Comparison of ENCODE assay signal across 11 cellular contexts in the genomic region with DNA sequence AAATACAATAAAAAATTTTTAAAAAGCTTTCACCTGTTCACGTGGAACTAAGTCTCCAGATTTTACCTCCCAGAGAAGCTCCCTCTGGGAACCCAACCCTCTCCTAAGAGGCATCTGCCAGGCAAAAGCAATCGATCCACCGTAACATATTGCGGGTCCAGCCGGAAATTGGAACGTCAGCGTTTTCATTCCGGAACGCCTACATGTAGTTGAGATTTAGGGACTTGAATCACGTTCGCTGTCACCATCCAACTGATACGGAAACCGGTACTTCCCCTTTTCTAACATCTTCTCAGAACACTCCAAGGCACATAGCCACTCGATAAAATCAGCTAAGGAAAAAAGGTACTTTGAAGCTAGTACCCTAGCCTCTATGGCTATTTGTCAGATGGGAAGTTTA.
DNase-seq lines count a peak whose midpoint lies in the region; ATAC-seq, FAIRE-seq and TF ChIP-seq lines count a peak whose summit lies in the region.
"Had no signal": no experiment of that assay in that cellular context is flagged by ENCODE, and none has a peak within 500 bp of the region (broad histone marks: within the 10 kb centered on the region; RNA-seq: fewer than 3 reads in every experiment).

No MANE protein-coding gene starts in this region.

- no TSS peak for BruUV-seq in HepG2 (replicated peaks; lab: Mats Ljungman, UMichigan)

- H3K4me3 ChIP-seq in HepG2 (replicated peaks in 1 of 3; ENCODE audit: insufficient read depth in 1 of 3, low read depth in 2 of 3, low read length in 3 of 3) (no peak overlapping the region), right lobe of liver (no peak overlapping the region), colonic mucosa (no peak overlapping the region)

- H3K4me1 ChIP-seq in HepG2 (ENCODE audit: insufficient read depth, low read length) (no peaks in the 10 kb centered on the region), right lobe of liver (no peaks in the 10 kb centered on the region), colonic mucosa (no peaks in the 10 kb centered on the region)

- DNase-seq in HepG2 (ENCODE audit: low spot score) (no peak), right lobe of liver (no peak), activated B cell treated with CpG ODN at 0.5 μM for 24 hours (no peak), germinal center (ENCODE audit: low spot score) (peak; percentile 43), colonic mucosa (no peak)
- DNase-seq in stimulated activated naive CD8-positive, alpha-beta T cell treated with anti-CD3 and anti-CD28 coated beads, Interleukin-15, amount 100 ng/mL, for 72 hours: peak; percentile 45 to 68
- DNase-seq: cortex of kidney, mesenchymal stem cell, NCI-H1417 treated with DMSO at 0.1 percent for 48 hours had no signal

- peaks cover 10% of the 10 kb centered on the region for H3K27me3 Mint-ChIP-seq in activated B cell treated with CpG ODN at 0.5 μM for 24 hours
- peaks cover 19% of the 10 kb centered on the region for H3K27me3 Mint-ChIP-seq in stimulated activated naive CD8-positive, alpha-beta T cell treated with anti-CD3 and anti-CD28 coated beads, Interleukin-15, amount 100 ng/mL, for 72 hours

- ATAC-seq in HepG2 (no peak), right lobe of liver (no peak), activated B cell treated with CpG ODN at 0.5 μM for 24 hours (ENCODE audit: low read depth) (peak; percentile 72), GM18498 (IDR thresholded peaks at IDR 0.05; ENCODE audit: unreplicated experiment) (no peak), GM21447 (IDR thresholded peaks at IDR 0.05; ENCODE audit: unreplicated experiment) (no peak)
- peak; percentile 85 for ATAC-seq in stimulated activated naive CD8-positive, alpha-beta T cell treated with anti-CD3 and anti-CD28 coated beads, Interleukin-15, amount 100 ng/mL, for 72 hours

- no peak for FAIRE-seq in HepG2 (lab: Jason Lieb, UNC)

- no peaks in the 10 kb centered on the region for H3K36me3 Mint-ChIP-seq in activated B cell treated with CpG ODN at 0.5 μM for 24 hours (ENCODE audit: low read depth)

- TF ChIP-seq POLR2A in HepG2 (IDR thresholded peaks at IDR 0.05; ENCODE audit: insufficient read depth in 1 of 2, low read depth in 2 of 2, low read length in 2 of 2) (no peak), right lobe of liver (IDR thresholded peaks at IDR 0.05) (no peak)

- H3K9me3 Mint-ChIP-seq in activated B cell treated with CpG ODN at 0.5 μM for 24 hours: no peaks in the 10 kb centered on the region
- no peaks in the 10 kb centered on the region for H3K9me3 Mint-ChIP-seq in stimulated activated naive CD8-positive, alpha-beta T cell treated with anti-CD3 and anti-CD28 coated beads, Interleukin-15, amount 100 ng/mL, for 72 hours

- H3K9me3 ChIP-seq in HepG2 (ENCODE audit: low read length) (no peaks in the 10 kb centered on the region), right lobe of liver (no peaks in the 10 kb centered on the region), colonic mucosa (no peaks in the 10 kb centered on the region)

- CTCF ChIA-PET in HepG2 (lab: Yijun Ruan, JAX; ENCODE audit: low intra/inter-chr PET ratio, low total read pairs): no interaction called here
- CTCF ChIA-PET in activated B cell treated with CpG ODN at 0.5 μM for 24 hours (lab: Charles Lee): interaction anchor here (0.8 kb wide), 1 partner anchor 70 kb away, joined by 3 read pairs; no protein-coding TSS in a partner anchor

- H3K36me3 ChIP-seq in HepG2 (replicated peaks in 1 of 2; ENCODE audit: control insufficient read depth in 1 of 2, insufficient read depth in 2 of 2, low read length in 2 of 2) (no peaks in the 10 kb centered on the region), right lobe of liver (no peaks in the 10 kb centered on the region), colonic mucosa (no peaks in the 10 kb centered on the region)

- no peaks in the 10 kb centered on the region for H3K79me2 ChIP-seq in HepG2 (ENCODE audit: insufficient read depth, low read length)

- 71% methylated on average over 14 of the region's 14 CpGs for WGBS in HepG2 (ENCODE audit: low lambda C conversion rate)
- WGBS in right lobe of liver (ENCODE audit: insufficient coverage, low coverage, low lambda C conversion rate, missing lambda C conversion rate): 75% methylated on average over 14 of the region's 14 CpGs

- no peak overlapping the region for H3K27ac Mint-ChIP-seq in activated B cell treated with CpG ODN at 0.5 μM for 24 hours
- no peak overlapping the region for H3K27ac Mint-ChIP-seq in stimulated activated naive CD8-positive, alpha-beta T cell treated with anti-CD3 and anti-CD28 coated beads, Interleukin-15, amount 100 ng/mL, for 72 hours

- POLR2A ChIA-PET in HepG2 (lab: Yijun Ruan, JAX) (no interaction called here), activated B cell treated with CpG ODN at 0.5 μM for 24 hours (lab: Charles Lee) (interaction anchor here (0.6 to 0.8 kb wide), 3 partner anchors 70 to 311 kb away, joined by 3 to 5 read pairs (median 3); a partner anchor contains a TSS)

- in situ Hi-C loops in HepG2 (cut with HindIII; ENCODE audit: extremely low pct_ligation_motif_present, low pct_unique_long_range_greater_than_20kb): no loop called here

- H3K9ac ChIP-seq in HepG2 (ENCODE audit: insufficient read depth, low read depth, low read length): no peak overlapping the region
- no peak overlapping the region for H3K9ac ChIP-seq in colonic mucosa (ENCODE audit: low read depth in 2 of 2, low read length in 2 of 2)

- no peak overlapping the region for H2AFZ ChIP-seq in HepG2 (ENCODE audit: low read length)

- TF ChIP-seq RAD21 in HepG2 (CRISPR knock-in tag; IDR thresholded peaks at IDR 0.05): no peak

- no peak for TF ChIP-seq CTCF in HepG2 (CRISPR knock-in tag; IDR thresholded peaks at IDR 0.05)
- TF ChIP-seq CTCF in right lobe of liver (IDR thresholded peaks at IDR 0.05): no peak
- TF ChIP-seq CTCF in activated B cell treated with CpG ODN at 0.5 μM for 24 hours (IDR thresholded peaks at IDR 0.05): no peak
- TF ChIP-seq CTCF in colonic mucosa (IDR thresholded peaks at IDR 0.05): no peak

- no peaks in the 10 kb centered on the region for H4K20me1 ChIP-seq in HepG2 (ENCODE audit: insufficient read depth, low read length)

- no peak for TF ChIP-seq EP300 in HepG2 (IDR thresholded peaks at IDR 0.05; ENCODE audit: low read depth in 2 of 2, low read length in 2 of 2)
- no peak for TF ChIP-seq EP300 in HepG2 (CRISPR knock-in tag; IDR thresholded peaks at IDR 0.05; ENCODE audit: borderline replicate concordance)

- H3K4me3 Mint-ChIP-seq in activated B cell treated with CpG ODN at 0.5 μM for 24 hours: peak overlapping the region; percentile 48
- H3K4me3 Mint-ChIP-seq in stimulated activated naive CD8-positive, alpha-beta T cell treated with anti-CD3 and anti-CD28 coated beads, Interleukin-15, amount 100 ng/mL, for 72 hours: peak overlapping the region in 1 of 2 donors; percentile 48

- no peaks in the 10 kb centered on the region for H3K27me3 ChIP-seq in HepG2 (ENCODE audit: control insufficient read depth in 1 of 2, insufficient read depth in 2 of 2, low read length in 2 of 2)
- H3K27me3 ChIP-seq in right lobe of liver: no peaks in the 10 kb centered on the region
- no peaks in the 10 kb centered on the region for H3K27me3 ChIP-seq in colonic mucosa

- H3K27ac ChIP-seq in HepG2 (ENCODE audit: extremely low read length, insufficient read depth, low read length) (no peak overlapping the region), right lobe of liver (no peak overlapping the region), colonic mucosa (no peak overlapping the region)

- intact Hi-C loops in HepG2 (cut with micrococcal nuclease; ENCODE audit: unreplicated experiment): no loop called here
- intact Hi-C loops in right lobe of liver (cut with DNase I): no loop called here
- intact Hi-C loops in activated B cell treated with CpG ODN at 0.5 μM for 24 hours (cut with micrococcal nuclease): loop anchor here (1.0 kb wide), 1 partner anchor 70 kb away; a partner anchor contains a TSS
- intact Hi-C loops in colonic mucosa (cut with DNase I): no loop called here

- peaks cover 3% of the 10 kb centered on the region for H3K4me1 Mint-ChIP-seq in activated B cell treated with CpG ODN at 0.5 μM for 24 hours
- no peaks in the 10 kb centered on the region for H3K4me1 Mint-ChIP-seq in stimulated activated naive CD8-positive, alpha-beta T cell treated with anti-CD3 and anti-CD28 coated beads, Interleukin-15, amount 100 ng/mL, for 72 hours

- no peak overlapping the region for H3K4me2 ChIP-seq in HepG2 (ENCODE audit: low read depth, low read length)

TF ChIP-seq in HepG2, 621 proteins besides CTCF, POLR2A, EP300 and RAD21 (continues in another document):
- TF ChIP-seq, protein P1, sequence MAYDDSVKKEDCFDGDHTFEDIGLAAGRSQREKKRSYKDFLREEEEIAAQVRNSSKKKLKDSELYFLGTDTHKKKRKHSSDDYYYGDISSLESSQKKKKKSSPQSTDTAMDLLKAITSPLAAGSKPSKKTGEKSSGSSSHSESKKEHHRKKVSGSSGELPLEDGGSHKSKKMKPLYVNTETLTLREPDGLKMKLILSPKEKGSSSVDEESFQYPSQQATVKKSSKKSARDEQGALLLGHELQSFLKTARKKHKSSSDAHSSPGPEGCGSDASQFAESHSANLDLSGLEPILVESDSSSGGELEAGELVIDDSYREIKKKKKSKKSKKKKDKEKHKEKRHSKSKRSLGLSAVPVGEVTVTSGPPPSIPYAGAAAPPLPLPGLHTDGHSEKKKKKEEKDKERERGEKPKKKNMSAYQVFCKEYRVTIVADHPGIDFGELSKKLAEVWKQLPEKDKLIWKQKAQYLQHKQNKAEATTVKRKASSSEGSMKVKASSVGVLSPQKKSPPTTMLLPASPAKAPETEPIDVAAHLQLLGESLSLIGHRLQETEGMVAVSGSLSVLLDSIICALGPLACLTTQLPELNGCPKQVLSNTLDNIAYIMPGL (CRISPR knock-in tag; IDR thresholded peaks at IDR 0.05; ENCODE audit: borderline replicate concordance in 1 of 2, low read depth in 1 of 2): no peak
- TF ChIP-seq MAFK (conservative IDR thresholded peaks at IDR 0.05 in 1 of 2, IDR thresholded peaks at IDR 0.05 in 1 of 2; ENCODE audit: low read length in 2 of 2): peak; percentile 32 to 44; a peak in 2 of 4 replicates
- TF ChIP-seq MAFF (IDR thresholded peaks at IDR 0.05; ENCODE audit: low read depth, low read length): peak; percentile 28; the same call in 1 of the 2 replicates
- TF ChIP-seq, protein P2, sequence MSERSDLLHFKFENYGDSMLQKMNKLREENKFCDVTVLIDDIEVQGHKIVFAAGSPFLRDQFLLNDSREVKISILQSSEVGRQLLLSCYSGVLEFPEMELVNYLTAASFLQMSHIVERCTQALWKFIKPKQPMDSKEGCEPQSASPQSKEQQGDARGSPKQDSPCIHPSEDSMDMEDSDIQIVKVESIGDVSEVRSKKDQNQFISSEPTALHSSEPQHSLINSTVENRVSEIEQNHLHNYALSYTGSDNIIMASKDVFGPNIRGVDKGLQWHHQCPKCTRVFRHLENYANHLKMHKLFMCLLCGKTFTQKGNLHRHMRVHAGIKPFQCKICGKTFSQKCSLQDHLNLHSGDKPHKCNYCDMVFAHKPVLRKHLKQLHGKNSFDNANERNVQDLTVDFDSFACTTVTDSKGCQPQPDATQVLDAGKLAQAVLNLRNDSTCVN (CRISPR knock-in tag; IDR thresholded peaks at IDR 0.05; ENCODE audit: borderline replicate concordance): no peak

Comparison
In these comparisons a context has a peak if more than half of its experiments do, and no peak if none do; other contexts are left out.
1. ATAC-seq: peak in activated B cell treated with CpG ODN at 0.5 μM for 24 hours (single experiment) and stimulated activated naive CD8-positive, alpha-beta T cell treated with anti-CD3 and anti-CD28 coated beads, Interleukin-15, amount 100 ng/mL, for 72 hours (single experiment); none in HepG2 (single experiment), right lobe of liver (0 of 4), GM18498 (single experiment) and GM21447 (single experiment).
2. DNase-seq: peak in germinal center (single experiment) and stimulated activated naive CD8-positive, alpha-beta T cell treated with anti-CD3 and anti-CD28 coated beads, Interleukin-15, amount 100 ng/mL, for 72 hours (2 of 2); none in HepG2 (single experiment), right lobe of liver (0 of 3), activated B cell treated with CpG ODN at 0.5 μM for 24 hours (single experiment) and colonic mucosa (single experiment).